In genomic region chr21:35227774-35228173, GRCh38 we compare ENCODE assay signal across 10 cellular contexts.
DNase-seq lines count a peak whose midpoint lies in the region; ATAC-seq and TF ChIP-seq lines count a peak whose summit lies in the region.
"Had no signal": no experiment of that assay in that cellular context is flagged by ENCODE, and none has a peak within 500 bp of the region (broad histone marks: within the 10 kb centered on the region; RNA-seq: fewer than 3 reads in every experiment).

No MANE protein-coding gene starts in this region.

- H3K27me3 ChIP-seq in CD8-positive, alpha-beta memory T cell (ENCODE audit: insufficient read depth, low read length, poor library complexity, severe bottlenecking) = no peaks in the 10 kb centered on the region
- H3K27me3 ChIP-seq in mammary epithelial cell (ENCODE audit: insufficient read depth, low read length) = no peaks in the 10 kb centered on the region

- H3K79me2 ChIP-seq in mammary epithelial cell (ENCODE audit: insufficient read depth, low read length) = no peaks in the 10 kb centered on the region

- peaks cover 26 to 40% (median 36%) of the 10 kb centered on the region in 3 donors for H3K4me1 Mint-ChIP-seq in CD8-positive, alpha-beta memory T cell
- peaks cover 33 to 46% (median 43%) of the 10 kb centered on the region in 3 donors for H3K4me1 Mint-ChIP-seq in T-cell

- CTCF ChIA-PET in CD8-positive, alpha-beta memory T cell (lab: Charles Lee) = interaction anchor here (1.8 kb wide), 1 partner anchor 177 kb away, joined by 4 read pairs; no protein-coding TSS in a partner anchor
- CTCF ChIA-PET in T-cell (lab: Charles Lee) (no interaction called here), mammary epithelial cell (lab: Charles Lee; ENCODE audit: low non-redundant PET) (no interaction called here)

- H3K9me3 ChIP-seq in CD8-positive, alpha-beta memory T cell (ENCODE audit: low read length) = no peaks in the 10 kb centered on the region
- no peaks in the 10 kb centered on the region for H3K9me3 ChIP-seq in mammary epithelial cell (replicated peaks; ENCODE audit: insufficient read depth, low read length)
- H3K9me3 ChIP-seq: prostate gland had no signal

- H3K4me2 ChIP-seq in mammary epithelial cell (ENCODE audit: insufficient read depth, low read depth, low read length) = no peak overlapping the region

- H3K36me3 ChIP-seq in CD8-positive, alpha-beta memory T cell (ENCODE audit: insufficient read depth, low read length) = no peaks in the 10 kb centered on the region
- no peaks in the 10 kb centered on the region for H3K36me3 ChIP-seq in mammary epithelial cell (ENCODE audit: insufficient read depth, low read length)
- H3K36me3 ChIP-seq: prostate gland had no signal

- H3K4me1 ChIP-seq in CD8-positive, alpha-beta memory T cell (ENCODE audit: insufficient read depth, low read length) = peaks cover 25% of the 10 kb centered on the region
- peaks cover 21% of the 10 kb centered on the region for H3K4me1 ChIP-seq in mammary epithelial cell (ENCODE audit: insufficient read depth, low read length)
- H3K4me1 ChIP-seq: prostate gland had no signal

- no peak overlapping the region for H2AFZ ChIP-seq in mammary epithelial cell (ENCODE audit: low read depth, low read length)

- peak overlapping the region; percentile 76 to 95 (median 85) for H3K27ac Mint-ChIP-seq in CD8-positive, alpha-beta memory T cell
- peak overlapping the region; percentile 82 to 94 for H3K27ac Mint-ChIP-seq in T-cell

- DNase-seq in CD8-positive, alpha-beta memory T cell = no peak
- DNase-seq in Jurkat, Clone E6-1 (ENCODE audit: low read depth, low spot score) = peak; percentile 50
- DNase-seq in T-cell = peak in 1 of 34 experiments; percentile 13
- DNase-seq in ecto neural progenitor cell (ENCODE audit: low spot score) = no peak
- no peak for DNase-seq in mammary epithelial cell
- no peak for DNase-seq in stimulated activated CD4-positive, alpha-beta T cell treated with anti-CD3 and anti-CD28 coated beads, Interleukin-2, amount 100 ng/mL, for 24 hours
- DNase-seq in stimulated activated CD4-positive, alpha-beta T cell treated with anti-CD3 and anti-CD28 coated beads, Interleukin-4, amount 100 ng/mL, for 24 hours = no peak
- DNase-seq: activated CD8-positive, alpha-beta memory T cell treated with anti-CD3 and anti-CD28 coated beads for 24 hours had no signal

- peak overlapping the region; percentile 27 for H3K4me3 ChIP-seq in CD8-positive, alpha-beta memory T cell (ENCODE audit: low read length)
- H3K4me3 ChIP-seq in Jurkat, Clone E6-1 (ENCODE audit: low read length) = peak overlapping the region; percentile 20
- H3K4me3 ChIP-seq in mammary epithelial cell (replicated peaks in 1 of 3; ENCODE audit: insufficient read depth in 1 of 3, low read depth in 2 of 3, low read length in 3 of 3) = no peak overlapping the region
- H3K4me3 ChIP-seq: prostate gland had no signal

- BruUV-seq in mammary epithelial cell (replicated peaks; lab: Mats Ljungman, UMichigan) = no TSS peak

- H3K36me3 Mint-ChIP-seq in CD8-positive, alpha-beta memory T cell = no peaks in the 10 kb centered on the region
- H3K36me3 Mint-ChIP-seq in T-cell = no peaks in the 10 kb centered on the region

- no peaks in the 10 kb centered on the region for H4K20me1 ChIP-seq in mammary epithelial cell (ENCODE audit: insufficient read depth, low read length)

- peak; percentile 35 for ATAC-seq in GM19395 (IDR thresholded peaks at IDR 0.05; ENCODE audit: unreplicated experiment)
- ATAC-seq in T-cell (replicated peaks in 1 of 4) = no peak

- dilution Hi-C loops in mammary epithelial cell (cut with HindIII; ENCODE audit: low sequenced_read_pairs) = no loop called here

- H3K27me3 Mint-ChIP-seq in CD8-positive, alpha-beta memory T cell = no peaks in the 10 kb centered on the region
- no peaks in the 10 kb centered on the region for H3K27me3 Mint-ChIP-seq in T-cell

- H3K9ac ChIP-seq in mammary epithelial cell (ENCODE audit: insufficient read depth, low read length) = no peak overlapping the region

- POLR2A ChIA-PET in CD8-positive, alpha-beta memory T cell (lab: Charles Lee) = no interaction called here
- POLR2A ChIA-PET in T-cell (lab: Charles Lee) = no interaction called here

- TF ChIP-seq CTCF in mammary epithelial cell (conservative IDR thresholded peaks at IDR 0.05 in 1 of 2, IDR thresholded peaks at IDR 0.05 in 1 of 2; ENCODE audit: extremely low read depth in 1 of 2, insufficient read depth in 1 of 2, low read depth in 1 of 2, low read length in 2 of 2) = no peak

- peak overlapping the region; percentile 15 to 81 (median 69) for H3K4me3 Mint-ChIP-seq in CD8-positive, alpha-beta memory T cell
- H3K4me3 Mint-ChIP-seq in T-cell = peak overlapping the region; percentile 59 to 68 (median 60)

- peak overlapping the region; percentile 5 for H3K27ac ChIP-seq in CD8-positive, alpha-beta memory T cell (ENCODE audit: low read depth, low read length)
- H3K27ac ChIP-seq in mammary epithelial cell (ENCODE audit: insufficient read depth, low read depth, low read length) = no peak overlapping the region
- H3K27ac ChIP-seq: prostate gland had no signal

- no peaks in the 10 kb centered on the region for H3K9me3 Mint-ChIP-seq in CD8-positive, alpha-beta memory T cell
- H3K9me3 Mint-ChIP-seq in T-cell = no peaks in the 10 kb centered on the region

- WGBS in mammary epithelial cell (ENCODE audit: low coverage, missing lambda C conversion rate) = 94% methylated on average over 5 of the region's 5 CpGs

- intact Hi-C loops in mammary epithelial cell (cut with micrococcal nuclease) = no loop called here

- in situ Hi-C loops in mammary epithelial cell (cut with MboI; ENCODE audit: low sequenced_read_pairs in 2 of 2) = no loop called here

Comparison
In these comparisons a context has a peak if more than half of its experiments do, and no peak if none do; other contexts are left out.
1. H3K4me3 ChIP-seq: peak in CD8-positive, alpha-beta memory T cell (single experiment) and Jurkat, Clone E6-1 (single experiment); none in mammary epithelial cell (0 of 3).